Comparison of ENCODE assay signal across 24 cellular contexts in the genomic region with DNA sequence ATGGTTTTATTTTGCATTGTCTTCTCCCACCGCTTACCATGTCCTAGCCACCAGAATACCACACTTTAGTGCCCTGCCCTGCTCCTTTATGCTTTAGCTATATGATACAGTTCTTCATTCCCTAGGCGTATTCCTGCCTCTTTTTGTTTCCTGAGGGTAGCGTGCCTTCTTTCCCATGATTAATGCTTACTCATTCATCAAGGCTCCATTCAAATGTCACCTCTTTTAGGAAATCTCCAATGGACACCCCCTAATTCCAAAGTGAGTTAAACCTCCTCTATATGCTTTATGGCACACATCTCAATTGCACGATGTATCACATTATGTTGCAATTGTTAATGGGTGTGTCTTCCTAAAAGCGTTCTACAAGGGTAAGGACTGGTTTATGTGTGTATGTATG. TPM values are rescaled to one million over a fixed set of nuclear protein-coding genes. Genes with fewer than 3 reads are reported as not detected.
DNase-seq lines count a peak whose midpoint lies in the region; TF ChIP-seq lines count a peak whose summit lies in the region.
"Had no signal": no experiment of that assay in that cellular context is flagged by ENCODE, and none has a peak within 500 bp of the region (broad histone marks: within the 10 kb centered on the region; RNA-seq: fewer than 3 reads in every experiment).

No MANE protein-coding gene starts in this region.

- no peak for TF ChIP-seq CTCF in RWPE1 (conservative IDR thresholded peaks at IDR 0.05; ENCODE audit: low read depth)
- no peak for TF ChIP-seq CTCF in fibroblast of the aortic adventitia (IDR thresholded peaks at IDR 0.05; ENCODE audit: insufficient read depth, low read length)

- CTCF ChIA-PET in RWPE1 (lab: Yijun Ruan, JAX) = no interaction called here

- POLR2A ChIA-PET in RWPE1 (lab: Yijun Ruan, JAX; ENCODE audit: low non-redundant PET) = no interaction called here

- no peak overlapping the region for H3K4me3 ChIP-seq in fibroblast of the aortic adventitia (ENCODE audit: low read depth, low read length)
- H3K4me3 ChIP-seq: GM12878, K562, MG63, SK-N-MC had no signal

- H3K27ac ChIP-seq in RWPE1 = no peak overlapping the region
- H3K27ac ChIP-seq: SK-N-MC had no signal

- DNase-seq in EH (ENCODE audit: low read depth) (peak; percentile 9), HT1080 (ENCODE audit: low read depth) (peak; percentile 0), RWPE1 (ENCODE audit: low spot score) (peak; percentile 37), fibroblast of the aortic adventitia (ENCODE audit: low read depth) (peak; percentile 0), NCI-H2081 (lab: John Stamatoyannopoulos, UW) (no peak), NCI-H2029 (lab: John Stamatoyannopoulos, UW) (no peak)
- no peak for DNase-seq in activated CD8-positive, alpha-beta memory T cell treated with anti-CD3 and anti-CD28 coated beads for 24 hours
- DNase-seq: DMS153, DND-41, GDM1, GOT3, Kasumi-1, MG63, NCI-H2081 treated with DMSO at 0.1 percent for 48 hours, NCI-H2171, NCI-H345, NCI-H524 treated with DMSO at 0.1 percent for 48 hours, NCI-H774, SIG-M5 had no signal

RNA-seq across cellular contexts. Expression of a gene that starts 46.2 kb away (rescaled TPM):
- total RNA-seq in HT1080 (2014; rRNA removed; shearing (Covaris generic)) = 0.30 and 0.40 TPM in 2 replicates
- polyA plus RNA-seq in HT1080 (2015; cell fraction: cytosol; rRNA removed) = 1.3 TPM in 2 replicates
- 0.33 TPM in 1 of 2 replicates, not detected in the other for polyA plus RNA-seq in HT1080 (2015; cell fraction: nucleus; rRNA removed)
- total RNA-seq in fibroblast of the aortic adventitia (ENCODE audit: low replicate concordance) = not detected in 2 replicates
- total RNA-seq: A172, GM12878, K562 had no signal
- polyA plus RNA-seq: BJ, GM12878 had no signal

Comparison
In these comparisons a context has a peak if more than half of its experiments do, and no peak if none do; other contexts are left out.
1. DNase-seq: peak in EH (single experiment), HT1080 (single experiment), RWPE1 (single experiment) and fibroblast of the aortic adventitia (single experiment); none in NCI-H2081 (0 of 2), activated CD8-positive, alpha-beta memory T cell treated with anti-CD3 and anti-CD28 coated beads for 24 hours (single experiment) and NCI-H2029 (single experiment).